Comparison of ENCODE assay signal across 9 cellular contexts in genomic region chr3:36729204-36730056, GRCh38. TPM values are rescaled to one million over a fixed set of nuclear protein-coding genes. Genes with fewer than 3 reads are reported as not detected.
A peak's percentile ranks its signal among the peaks of the same experiment; 100 is the strongest.
DNase-seq lines count a peak whose midpoint lies in the region; ATAC-seq and TF ChIP-seq lines count a peak whose summit lies in the region.
"Had no signal": no experiment of that assay in that cellular context is flagged by ENCODE, and none has a peak within 500 bp of the region (broad histone marks: within the 10 kb centered on the region; RNA-seq: fewer than 3 reads in every experiment).

No MANE protein-coding gene starts in this region.

- TF ChIP-seq CTCF in NB4 (IDR thresholded peaks at IDR 0.05; ENCODE audit: low read depth, low read length), result peak; percentile 45
- peak; percentile 55 to 90 (median 78) for TF ChIP-seq CTCF in adrenal gland (IDR thresholded peaks at IDR 0.05)

- TF ChIP-seq POLR2A in NB4 (IDR thresholded peaks at IDR 0.05; ENCODE audit: extremely low read depth, insufficient read length), result no peak
- TF ChIP-seq POLR2A in adrenal gland (IDR thresholded peaks at IDR 0.05), result no peak

- no peak overlapping the region for H3K27ac Mint-ChIP-seq in CD4-positive, CD25-positive, alpha-beta regulatory T cell
- H3K27ac Mint-ChIP-seq: IgD-negative memory B cell had no signal

- no peak for ATAC-seq in CD4-positive, CD25-positive, alpha-beta regulatory T cell (ENCODE audit: low read depth in 2 of 2)
- ATAC-seq in GM18907 (IDR thresholded peaks at IDR 0.05; ENCODE audit: unreplicated experiment), result peak; percentile 60
- ATAC-seq in left ventricle myocardium superior, result peak; percentile 61
- no peak for ATAC-seq in HG03378 (IDR thresholded peaks at IDR 0.05; ENCODE audit: unreplicated experiment)

- H3K4me3 ChIP-seq in CD4-positive, CD25-positive, alpha-beta regulatory T cell (ENCODE audit: low read depth, low read length), result no peak overlapping the region
- H3K4me3 ChIP-seq in NB4 (ENCODE audit: low read depth, low read length) (no peak overlapping the region), adrenal gland (no peak overlapping the region)

- H3K27me3 ChIP-seq in CD4-positive, CD25-positive, alpha-beta regulatory T cell (ENCODE audit: control insufficient read depth, insufficient read depth, low read length), result peaks cover 2% of the 10 kb centered on the region
- no peaks in the 10 kb centered on the region for H3K27me3 ChIP-seq in adrenal gland

- intact Hi-C loops in adrenal gland (cut with DNase I), result loop anchor here (5.0 to 10.0 kb wide), 4 partner anchors 138 to 485 kb away; no protein-coding TSS in a partner anchor
- intact Hi-C loops in left ventricle myocardium superior (cut with micrococcal nuclease), result loop anchor here (5.0 kb wide), 1 partner anchor 138 kb away; no protein-coding TSS in a partner anchor

- no peak overlapping the region for H3K4me3 Mint-ChIP-seq in CD4-positive, CD25-positive, alpha-beta regulatory T cell
- H3K4me3 Mint-ChIP-seq: IgD-negative memory B cell had no signal

- H3K36me3 Mint-ChIP-seq in CD4-positive, CD25-positive, alpha-beta regulatory T cell, result no peaks in the 10 kb centered on the region
- H3K36me3 Mint-ChIP-seq: IgD-negative memory B cell had no signal

- H3K27ac ChIP-seq in CD4-positive, CD25-positive, alpha-beta regulatory T cell (ENCODE audit: insufficient read depth, low read length, poor library complexity, severe bottlenecking), result no peak overlapping the region
- no peak overlapping the region for H3K27ac ChIP-seq in adrenal gland

- peaks cover 4% of the 10 kb centered on the region for H3K27me3 Mint-ChIP-seq in CD4-positive, CD25-positive, alpha-beta regulatory T cell

- no peaks in the 10 kb centered on the region for H3K9me3 Mint-ChIP-seq in CD4-positive, CD25-positive, alpha-beta regulatory T cell
- H3K9me3 Mint-ChIP-seq: IgD-negative memory B cell had no signal

- DNase-seq in CD4-positive, CD25-positive, alpha-beta regulatory T cell, result peak in 2 of 3 donors; percentile 29 to 52
- DNase-seq in NB4 (ENCODE audit: low read depth) (peak; percentile 49), adrenal gland (no peak), left ventricle myocardium superior (no peak), smooth muscle cell of the brain vasculature (ENCODE audit: low read depth, low spot score) (peak; percentile 21), mucosa of gallbladder (ENCODE audit: low spot score) (no peak)

- no peaks in the 10 kb centered on the region for H3K9me3 ChIP-seq in CD4-positive, CD25-positive, alpha-beta regulatory T cell (ENCODE audit: control insufficient read depth in 2 of 2, low read length in 2 of 2)
- H3K9me3 ChIP-seq in adrenal gland (replicated peaks in 1 of 3), result no peaks in the 10 kb centered on the region

- no peaks in the 10 kb centered on the region for H3K4me1 ChIP-seq in CD4-positive, CD25-positive, alpha-beta regulatory T cell (ENCODE audit: control insufficient read depth, insufficient read depth, low read length, poor library complexity, severe bottlenecking)
- no peaks in the 10 kb centered on the region for H3K4me1 ChIP-seq in adrenal gland (replicated peaks in 1 of 2)

- no peaks in the 10 kb centered on the region for H3K4me1 Mint-ChIP-seq in CD4-positive, CD25-positive, alpha-beta regulatory T cell
- H3K4me1 Mint-ChIP-seq: IgD-negative memory B cell had no signal

- WGBS in adrenal gland, 4 donors, result 43 to 57% (median 45%) methylated on average over 9 of the region's 9 CpGs

- H3K36me3 ChIP-seq in CD4-positive, CD25-positive, alpha-beta regulatory T cell (ENCODE audit: control insufficient read depth, insufficient read depth, low read length), result no peaks in the 10 kb centered on the region
- no peaks in the 10 kb centered on the region for H3K36me3 ChIP-seq in adrenal gland (replicated peaks in 1 of 2)

RNA-seq across cellular contexts. Expression of gene DCLK3, which starts 34.9 kb away (rescaled TPM):
- not detected for total RNA-seq in CD4-positive, CD25-positive, alpha-beta regulatory T cell
- not detected for polyA plus RNA-seq in CD4-positive, CD25-positive, alpha-beta regulatory T cell
- total RNA-seq in adrenal gland (under 1 TPM in 2 of 8 donors, not detected in 6; under 0.01 to 0.28 TPM), left ventricle myocardium superior (0.20 TPM), mucosa of gallbladder (0.12 TPM)
- under 1 TPM; 0.05 to 0.16 (median 0.13) TPM for polyA plus RNA-seq in adrenal gland
- polyA plus RNA-seq: IgD-negative memory B cell had no signal

Comparison
In these comparisons a context has a peak if more than half of its experiments do, and no peak if none do; other contexts are left out.
1. ATAC-seq: peak in GM18907 (single experiment) and left ventricle myocardium superior (single experiment); none in CD4-positive, CD25-positive, alpha-beta regulatory T cell (0 of 2) and HG03378 (single experiment).
2. DNase-seq: peak in CD4-positive, CD25-positive, alpha-beta regulatory T cell (2 of 3), NB4 (single experiment) and smooth muscle cell of the brain vasculature (single experiment); none in adrenal gland (0 of 7), left ventricle myocardium superior (single experiment) and mucosa of gallbladder (single experiment).